ENCODE assay signal across 9 cellular contexts in genomic region chr15:41893422-41894250, GRCh38. TPM values are rescaled to one million over a fixed set of nuclear protein-coding genes. Genes with fewer than 3 reads are reported as not detected.
DNase-seq lines count a peak whose midpoint lies in the region; ATAC-seq, FAIRE-seq and TF ChIP-seq lines count a peak whose summit lies in the region.
"Had no signal": no experiment of that assay in that cellular context is flagged by ENCODE, and none has a peak within 500 bp of the region (broad histone marks: within the 10 kb centered on the region; RNA-seq: fewer than 3 reads in every experiment).

Gene SPTBN5 (minus strand): TSS chr15:41894053. CDS start chr15:41893497, 556 bp downstream.

- DNase-seq in Calu3 (peak; percentile 13), RWPE2 (ENCODE audit: low spot score) (peak; percentile 53), GM19239 (ENCODE audit: insufficient read length, low spot score) (no peak), SHP77 treated with DMSO at 0.1 percent for 48 hours (lab: John Stamatoyannopoulos, UW) (no peak), MM.1S (no peak)
- DNase-seq: NCI-H1048 had no signal

- H3K4me3 ChIP-seq in RWPE2 (ENCODE audit: severe bottlenecking), result no peak within 1 kb of the TSS
- H3K4me3 ChIP-seq in esophagus (ENCODE audit: low read depth in 1 of 2, low read length in 2 of 2), result peak within 1 kb of the TSS in 1 of 2 donors; percentile 17
- peak within 1 kb of the TSS in 1 of 7 experiments; percentile 2 for H3K4me3 ChIP-seq in skin epidermis
- no peak within 1 kb of the TSS for H3K4me3 ChIP-seq in MM.1S (ENCODE audit: low read length)

- peaks cover 17% of the 10 kb centered on the region for H3K4me1 ChIP-seq in RWPE2 (ENCODE audit: insufficient read depth, poor library complexity, severe bottlenecking)
- peaks cover 6 to 17% of the 10 kb centered on the region in 2 donors for H3K4me1 ChIP-seq in esophagus (ENCODE audit: control insufficient read depth in 2 of 2, insufficient read depth in 2 of 2, low read length in 1 of 2)
- H3K4me1 ChIP-seq in MM.1S (ENCODE audit: low read length), result 0 out of 2 replicates have a peak, but pooled peaks cover 1% of the 10 kb centered on the region

- no peak within 1 kb of the TSS for H2AFZ ChIP-seq in MM.1S (ENCODE audit: low read length)

- 80 to 85% methylated on average over 15 of the region's 15 CpGs for WGBS in esophagus, 2 donors

- H3K9me3 ChIP-seq in RWPE2 (ENCODE audit: severe bottlenecking) (no peaks in the 10 kb centered on the region), esophagus (ENCODE audit: control insufficient read depth in 2 of 2, insufficient read depth in 1 of 2, low read depth in 1 of 2, low read length in 1 of 2) (no peaks in the 10 kb centered on the region), MM.1S (replicated peaks; ENCODE audit: insufficient read depth, low read length) (no peaks in the 10 kb centered on the region)

- TF ChIP-seq CTCF in Calu3 (IDR thresholded peaks at IDR 0.05; ENCODE audit: unreplicated experiment) (no peak), RWPE2 (IDR thresholded peaks at IDR 0.05; ENCODE audit: poor library complexity, severe bottlenecking) (no peak), MM.1S (IDR thresholded peaks at IDR 0.05; ENCODE audit: low read length) (no peak)

- H3K9ac ChIP-seq in MM.1S (ENCODE audit: low read length), result no peak within 1 kb of the TSS

- no peaks in the 10 kb centered on the region for H3K4me1 Mint-ChIP-seq in Calu3 (ENCODE audit: low read depth, unreplicated experiment)

- ATAC-seq in RWPE2 (ENCODE audit: low read depth) (no peak), HG02571 (IDR thresholded peaks at IDR 0.05; ENCODE audit: unreplicated experiment) (no peak)

- H3K27me3 ChIP-seq in RWPE2 (ENCODE audit: insufficient read depth, poor library complexity, severe bottlenecking) (no peaks in the 10 kb centered on the region), esophagus (ENCODE audit: control insufficient read depth in 1 of 2, insufficient read depth in 2 of 2, low read length in 2 of 2) (no peaks in the 10 kb centered on the region), MM.1S (replicated peaks; ENCODE audit: insufficient read depth, low read length) (no peaks in the 10 kb centered on the region)

- no peaks in the 10 kb centered on the region for H3K9me3 Mint-ChIP-seq in Calu3 (ENCODE audit: low read depth, unreplicated experiment)

- no peaks in the 10 kb centered on the region for H4K20me1 ChIP-seq in MM.1S (ENCODE audit: insufficient read depth, low read length)

- CTCF ChIA-PET in Calu3 (lab: Charles Lee), result interaction anchor here (0.6 kb wide), 1 partner anchor 11 kb away, joined by 3 read pairs; no protein-coding TSS in a partner anchor

- H3K36me3 ChIP-seq in RWPE2 (ENCODE audit: low read depth) (peaks cover 4% of the 10 kb centered on the region), esophagus (ENCODE audit: control insufficient read depth in 2 of 2, insufficient read depth in 2 of 2, low read length in 1 of 2) (no peaks in the 10 kb centered on the region), MM.1S (replicated peaks; ENCODE audit: insufficient read depth, low read length) (no peaks in the 10 kb centered on the region)

- H3F3A ChIP-seq in MM.1S (ENCODE audit: insufficient read depth, low read length), result no peaks in the 10 kb centered on the region

- no peak within 1 kb of the TSS for H3K27ac Mint-ChIP-seq in Calu3 (ENCODE audit: unreplicated experiment)

- peak within 1 kb of the TSS; percentile 54 for H3K4me3 Mint-ChIP-seq in Calu3 (ENCODE audit: low read depth, unreplicated experiment)

- no peak within 1 kb of the TSS for H3K4me2 ChIP-seq in MM.1S (ENCODE audit: low read depth, low read length)

- intact Hi-C loops in Calu3 (cut with micrococcal nuclease; ENCODE audit: unreplicated experiment), result no loop called here

- peaks cover 7% of the 10 kb centered on the region for H3K36me3 Mint-ChIP-seq in Calu3 (ENCODE audit: insufficient read depth, unreplicated experiment)

- no peaks in the 10 kb centered on the region for H3K27me3 Mint-ChIP-seq in Calu3 (ENCODE audit: unreplicated experiment)

- H3K27ac ChIP-seq in RWPE2 (ENCODE audit: poor library complexity, severe bottlenecking) (peak within 1 kb of the TSS; percentile 90), esophagus (ENCODE audit: low read depth in 2 of 2, low read length in 1 of 2) (peak within 1 kb of the TSS; percentile 65 to 76), skin epidermis (peak within 1 kb of the TSS in 20 of 21 experiments; percentile 30 to 91 (median 74)), MM.1S (ENCODE audit: low read length) (no peak within 1 kb of the TSS)

- no TSS peak for BruUV-seq in Calu3 (replicated peaks; lab: Mats Ljungman, UMichigan)

- no peaks in the 10 kb centered on the region for H3K9me2 ChIP-seq in MM.1S (replicated peaks; ENCODE audit: insufficient read depth, low read length)

- no peak for FAIRE-seq in GM19239 (lab: Jason Lieb, UNC)

- no peaks in the 10 kb centered on the region for H3K79me2 ChIP-seq in MM.1S (ENCODE audit: low read length)

RNA-seq across cellular contexts. Expression of gene SPTBN5, which starts in this region (rescaled TPM):
- total RNA-seq in Calu3 (2022), result 0.64 and 0.69 TPM in 2 replicates
- 1 to 10 TPM; 2.7 to 9.3 TPM for polyA plus RNA-seq in esophagus

Comparison
In these comparisons a context has a peak if more than half of its experiments do, and no peak if none do; other contexts are left out.
1. Peak in DNase-seq in Calu3; RNA of the gene not detected or under 1 TPM.